Comparison of ENCODE assay signal across 28 cellular contexts in the genomic region with DNA sequence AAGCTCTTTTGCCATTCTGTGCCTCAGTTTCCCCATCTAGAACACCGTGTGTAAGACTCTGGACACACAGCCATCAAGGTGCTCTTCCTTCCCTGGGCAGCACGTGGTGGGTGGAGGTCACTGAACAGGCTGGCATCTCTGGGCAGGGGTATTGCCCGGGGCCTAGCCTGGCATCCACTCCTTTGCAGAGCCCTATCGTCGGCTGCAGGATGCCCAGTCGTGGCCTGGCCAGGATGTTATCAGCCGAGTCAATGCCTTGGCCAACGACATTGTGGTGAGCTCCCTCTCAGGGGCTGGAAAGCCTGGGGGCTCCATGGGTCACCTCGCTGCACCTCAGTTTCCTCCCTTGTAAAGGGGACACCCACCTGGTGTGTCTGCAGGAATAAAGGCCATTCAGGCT. TPM values are rescaled to one million over a fixed set of nuclear protein-coding genes. Genes with fewer than 3 reads are reported as not detected.
"Had no signal": no experiment of that assay in that cellular context is flagged by ENCODE, and none has a peak within 500 bp of the region (broad histone marks: within the 10 kb centered on the region; RNA-seq: fewer than 3 reads in every experiment).

No MANE protein-coding gene starts in this region.

- H3K9me3 Mint-ChIP-seq: mesothelial cell of epicardium; natural killer cell treated with Interleukin-12 subunit alpha and Interleukin-12 subunit beta and Interleukin-15 and Interleukin-18, amount 100 ng/mL, for 72 hours; neural crest cell; stimulated activated naive B cell treated with anti-CD40 and anti-IgM and Interleukin-4, amounts not matched to agents 10 μg/mL and 1 μg/mL and 100 μg/mL, for 72 hours; stimulated activated naive CD8-positive, alpha-beta T cell treated with anti-CD3 and anti-CD28 coated beads, Interleukin-15, Interleukin-2, amounts not matched to agents 100 ng/mL and 50 ng/mL, for 24 hours had no signal

- DNase-seq: dermis blood vessel endothelial cell; effector memory CD4-positive, alpha-beta T cell; foreskin keratinocyte; heart left ventricle; kidney; mesenchymal stem cell; naive B cell; sigmoid colon; stimulated activated naive B cell treated with anti-CD40 and anti-IgM and Interleukin-4, amounts not matched to agents 10 μg/mL and 1 μg/mL and 100 μg/mL, for 72 hours had no signal

- ATAC-seq: gastroesophageal sphincter; heart left ventricle; left lobe of liver; natural killer cell treated with Interleukin-12 subunit alpha and Interleukin-12 subunit beta and Interleukin-15 and Interleukin-18, amount 100 ng/mL, for 72 hours had no signal

- H3K36me3 Mint-ChIP-seq: mesothelial cell of epicardium; naive B cell; natural killer cell treated with Interleukin-12 subunit alpha and Interleukin-12 subunit beta and Interleukin-15 and Interleukin-18, amount 100 ng/mL, for 72 hours; stimulated activated naive B cell treated with anti-CD40 and anti-IgM and Interleukin-4, amounts not matched to agents 10 μg/mL and 1 μg/mL and 100 μg/mL, for 72 hours had no signal

- H3K27ac Mint-ChIP-seq: mesothelial cell of epicardium; naive B cell; natural killer cell treated with Interleukin-12 subunit alpha and Interleukin-12 subunit beta and Interleukin-15 and Interleukin-18, amount 100 ng/mL, for 72 hours; stimulated activated naive B cell treated with anti-CD40 and anti-IgM and Interleukin-4, amounts not matched to agents 10 μg/mL and 1 μg/mL and 100 μg/mL, for 72 hours; stimulated activated naive CD8-positive, alpha-beta T cell treated with anti-CD3 and anti-CD28 coated beads, Interleukin-15, Interleukin-2, amounts not matched to agents 100 ng/mL and 50 ng/mL, for 24 hours had no signal

- H3K4me3 Mint-ChIP-seq: naive B cell; natural killer cell treated with Interleukin-12 subunit alpha and Interleukin-12 subunit beta and Interleukin-15 and Interleukin-18, amount 100 ng/mL, for 72 hours; neural crest cell; stimulated activated naive B cell treated with anti-CD40 and anti-IgM and Interleukin-4, amounts not matched to agents 10 μg/mL and 1 μg/mL and 100 μg/mL, for 72 hours; stimulated activated naive CD8-positive, alpha-beta T cell treated with anti-CD3 and anti-CD28 coated beads, Interleukin-15, Interleukin-2, amounts not matched to agents 100 ng/mL and 50 ng/mL, for 24 hours had no signal

RNA-seq across cellular contexts. Expression of gene ADGRD2, which starts 4.0 kb away (rescaled TPM):
- total RNA-seq: dermis blood vessel endothelial cell; endothelial cell of umbilical vein; epithelial cell of proximal tubule; esophagus muscularis mucosa; fibroblast of lung; gastroesophageal sphincter; heart left ventricle; hepatocyte; kidney; left lobe of liver; lung microvascular endothelial cell; mucosa of descending colon; natural killer cell treated with Interleukin-12 subunit alpha and Interleukin-12 subunit beta and Interleukin-15 and Interleukin-18, amount 100 ng/mL, for 72 hours; osteoblast; right atrium auricular region; sigmoid colon; skeletal muscle tissue; thoracic aorta; tibial nerve; upper lobe of left lung had no signal

RNA-seq across cellular contexts. Expression of gene NR5A1, which starts 52.9 kb away (rescaled TPM):
- total RNA-seq: dermis blood vessel endothelial cell; endothelial cell of umbilical vein; epithelial cell of proximal tubule; fibroblast of lung; foreskin keratinocyte; gastroesophageal sphincter; heart left ventricle; kidney; lung microvascular endothelial cell; natural killer cell treated with Interleukin-12 subunit alpha and Interleukin-12 subunit beta and Interleukin-15 and Interleukin-18, amount 100 ng/mL, for 72 hours; osteoblast; right atrium auricular region; sigmoid colon; skeletal muscle tissue; thoracic aorta; tibial nerve had no signal
